ENCODE assay signal across 28 cellular contexts in genomic region chr10:12919574-12919973, GRCh38.
"Had no signal": no experiment of that assay in that cellular context is flagged by ENCODE, and none has a peak within 500 bp of the region (broad histone marks: within the 10 kb centered on the region; RNA-seq: fewer than 3 reads in every experiment).

No MANE protein-coding gene starts in this region.

- H3K27ac ChIP-seq: esophagus muscularis mucosa, foreskin keratinocyte, gastroesophageal sphincter, heart left ventricle, hepatocyte, neural progenitor cell, prostate gland, sigmoid colon, skin epidermis, testis, vagina had no signal

- H3K36me3 ChIP-seq: esophagus muscularis mucosa, gastroesophageal sphincter, heart left ventricle, neural progenitor cell, prostate gland, sigmoid colon, vagina had no signal

- H3K4me1 ChIP-seq: gastroesophageal sphincter, heart left ventricle, neural progenitor cell, prostate gland, sigmoid colon, vagina had no signal

- H3K79me2 ChIP-seq: hepatocyte had no signal

- H3K27me3 Mint-ChIP-seq: dendritic cell treated with granulocyte-macrophage colony-stimulating factor and Interleukin-4, amounts not matched to agents 40 ng/mL and 50 ng/mL, for 4 days had no signal

- H3K27me3 ChIP-seq: esophagus muscularis mucosa, foreskin keratinocyte, gastroesophageal sphincter, neural progenitor cell, sigmoid colon, testis, vagina had no signal

- H3K4me2 ChIP-seq: hepatocyte, neural progenitor cell had no signal

- H3K9me3 ChIP-seq: esophagus muscularis mucosa, gastroesophageal sphincter, heart left ventricle, mucosa of descending colon, prostate gland, sigmoid colon, testis, vagina had no signal

- H2AFZ ChIP-seq: hepatocyte, neural progenitor cell had no signal

- H3K9ac ChIP-seq: neural progenitor cell had no signal

- ATAC-seq: foreskin keratinocyte; gastroesophageal sphincter; heart left ventricle; left lobe of liver; mucosa of descending colon; natural killer cell treated with Interleukin-12 subunit alpha and Interleukin-12 subunit beta and Interleukin-15 and Interleukin-18, amount 100 ng/mL, for 72 hours; right cardiac atrium had no signal

- H3K4me3 Mint-ChIP-seq: dendritic cell treated with granulocyte-macrophage colony-stimulating factor and Interleukin-4, amounts not matched to agents 40 ng/mL and 50 ng/mL, for 4 days; memory B cell; mesothelial cell of epicardium; naive B cell; natural killer cell treated with Interleukin-12 subunit alpha and Interleukin-12 subunit beta and Interleukin-15 and Interleukin-18, amount 100 ng/mL, for 72 hours; neural progenitor cell had no signal

- H3K27ac Mint-ChIP-seq: dendritic cell treated with granulocyte-macrophage colony-stimulating factor and Interleukin-4, amounts not matched to agents 40 ng/mL and 50 ng/mL, for 4 days; memory B cell; mesothelial cell of epicardium; naive B cell; natural killer cell treated with Interleukin-12 subunit alpha and Interleukin-12 subunit beta and Interleukin-15 and Interleukin-18, amount 100 ng/mL, for 72 hours; neural progenitor cell had no signal

- H3K4me3 ChIP-seq: esophagus muscularis mucosa, gastroesophageal sphincter, heart left ventricle, hepatocyte, lung, mucosa of descending colon, neural progenitor cell, prostate gland, sigmoid colon, skin epidermis, testis, vagina had no signal

- DNase-seq: cerebellar nuclear complex; effector memory CD4-positive, alpha-beta T cell; foreskin keratinocyte; heart left ventricle; kidney; mucosa of descending colon; naive B cell; right cardiac atrium; sigmoid colon; stimulated activated CD4-positive, alpha-beta T cell treated with anti-CD3 and anti-CD28 coated beads, Interleukin-15, amount 100 ng/mL, for 24 hours; stimulated activated CD4-positive, alpha-beta T cell treated with anti-CD3 and anti-CD28 coated beads, Interleukin-2, amount 100 ng/mL, for 48 hours; stimulated activated naive CD4-positive, alpha-beta T cell treated with Interleukin-2 at 50 U/mL for 16 hours; substantia nigra; testis; trophoblast cell had no signal

- H3K9me3 Mint-ChIP-seq: dendritic cell treated with granulocyte-macrophage colony-stimulating factor and Interleukin-4, amounts not matched to agents 40 ng/mL and 50 ng/mL, for 4 days; memory B cell; mesothelial cell of epicardium; naive B cell; natural killer cell treated with Interleukin-12 subunit alpha and Interleukin-12 subunit beta and Interleukin-15 and Interleukin-18, amount 100 ng/mL, for 72 hours; neural progenitor cell had no signal

- H3K36me3 Mint-ChIP-seq: memory B cell; mesothelial cell of epicardium; naive B cell; natural killer cell treated with Interleukin-12 subunit alpha and Interleukin-12 subunit beta and Interleukin-15 and Interleukin-18, amount 100 ng/mL, for 72 hours; neural progenitor cell had no signal

- H3K4me1 Mint-ChIP-seq: memory B cell, naive B cell had no signal
